ENCODE assay signal across 9 cellular contexts in the genomic region with DNA sequence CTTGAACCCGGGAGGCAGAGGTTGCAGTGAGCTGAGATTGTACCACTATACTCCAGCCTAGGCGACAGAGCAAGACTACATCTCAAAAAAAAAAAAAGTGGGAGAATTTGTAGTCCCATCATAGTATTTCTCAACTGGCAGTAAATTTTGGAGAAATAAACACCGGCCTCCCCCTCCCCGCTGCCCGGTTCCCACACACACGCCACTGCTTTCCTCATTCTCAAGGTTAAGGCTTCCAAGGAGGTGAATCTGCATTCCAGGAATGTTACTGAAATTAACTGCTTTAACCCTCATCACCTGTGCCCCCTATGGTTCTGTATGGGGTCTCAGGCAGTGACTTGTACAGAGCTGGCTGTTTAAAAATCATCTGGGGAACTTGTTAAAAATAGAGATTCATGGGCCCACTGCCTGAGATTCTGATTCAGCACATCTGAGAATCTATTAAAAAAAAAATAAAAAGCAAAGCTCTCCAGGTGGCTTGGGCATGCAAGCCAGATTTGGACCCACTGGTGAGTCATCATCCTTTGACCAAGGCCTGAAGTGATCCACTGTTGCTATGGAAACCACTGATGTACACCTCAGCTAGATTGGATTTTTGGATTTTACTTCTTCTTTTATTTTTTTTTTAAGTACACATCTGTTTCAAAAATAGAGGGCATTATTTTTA. TPM values are rescaled to one million over a fixed set of nuclear protein-coding genes. Genes with fewer than 3 reads are reported as not detected.
DNase-seq lines count a peak whose midpoint lies in the region; ATAC-seq and TF ChIP-seq lines count a peak whose summit lies in the region.
"Had no signal": no experiment of that assay in that cellular context is flagged by ENCODE, and none has a peak within 500 bp of the region (broad histone marks: within the 10 kb centered on the region; RNA-seq: fewer than 3 reads in every experiment).

No MANE protein-coding gene starts in this region.

- TF ChIP-seq CTCF in GM23338 (conservative IDR thresholded peaks at IDR 0.05; ENCODE audit: low read depth in 2 of 2) (no peak), epithelial cell of esophagus (IDR thresholded peaks at IDR 0.05; ENCODE audit: insufficient read depth, low read depth, low read length, missing control alignments) (no peak), uterus (IDR thresholded peaks at IDR 0.05) (no peak), neural progenitor cell (IDR thresholded peaks at IDR 0.05) (no peak)

- H3K9ac ChIP-seq in neural progenitor cell = no peak overlapping the region

- H3K9me2 ChIP-seq in GM23338 (ENCODE audit: insufficient read depth) = peaks cover 9% of the 10 kb centered on the region; the same call in 1 of the 2 replicates

- H3K36me3 ChIP-seq in GM23338 (ENCODE audit: insufficient read depth) = no peaks in the 10 kb centered on the region
- H3K36me3 ChIP-seq in uterus = no peaks in the 10 kb centered on the region
- H3K36me3 ChIP-seq in neural progenitor cell = no peaks in the 10 kb centered on the region
- H3K36me3 ChIP-seq: cardiac muscle cell had no signal

- no peaks in the 10 kb centered on the region for H3F3A ChIP-seq in GM23338 (replicated peaks; ENCODE audit: low read depth)
- no peaks in the 10 kb centered on the region for H3F3A ChIP-seq in neural progenitor cell (ENCODE audit: low read depth)

- H3K36me3 Mint-ChIP-seq in GM23338 (ENCODE audit: low read depth) (no peaks in the 10 kb centered on the region; the same call in 2 of the 3 replicates), neural progenitor cell (peaks cover 2% of the 10 kb centered on the region)

- no peaks in the 10 kb centered on the region for H3K79me2 ChIP-seq in GM23338 (replicated peaks; ENCODE audit: insufficient read depth)
- no peaks in the 10 kb centered on the region for H3K79me2 ChIP-seq in neural progenitor cell (ENCODE audit: low read depth)

- no peak overlapping the region for H3K4me3 Mint-ChIP-seq in GM23338
- no peak overlapping the region for H3K4me3 Mint-ChIP-seq in neural progenitor cell

- intact Hi-C loops in uterus (cut with DNase I; ENCODE audit: low total_unique reads) = no loop called here

- TF ChIP-seq POLR2A in uterus (IDR thresholded peaks at IDR 0.05) = no peak

- no peaks in the 10 kb centered on the region for H3K9me3 ChIP-seq in uterus
- no peaks in the 10 kb centered on the region for H3K9me3 ChIP-seq in neural progenitor cell (ENCODE audit: low read depth)

- no peak overlapping the region for H3K4me3 ChIP-seq in GM23338
- no peak overlapping the region for H3K4me3 ChIP-seq in epithelial cell of esophagus (ENCODE audit: low read length)
- H3K4me3 ChIP-seq in uterus = no peak overlapping the region
- H3K4me3 ChIP-seq in neural progenitor cell = no peak overlapping the region
- H3K4me3 ChIP-seq: cardiac muscle cell had no signal

- H3K9me3 Mint-ChIP-seq in GM23338 = peaks cover 2% of the 10 kb centered on the region; the same call in 2 of the 3 replicates
- no peaks in the 10 kb centered on the region for H3K9me3 Mint-ChIP-seq in neural progenitor cell

- H2AFZ ChIP-seq in GM23338 (no peak overlapping the region), neural progenitor cell (replicated peaks) (no peak overlapping the region)

- H3K27ac Mint-ChIP-seq in GM23338 = 0 out of 2 replicates have a peak overlapping the region, but pooled peaks have one; percentile 21
- no peak overlapping the region for H3K27ac Mint-ChIP-seq in neural progenitor cell

- DNase-seq in DMS153 (lab: John Stamatoyannopoulos, UW) = peak; percentile 50
- peak; percentile 38 for DNase-seq in GM23338 (ENCODE audit: low spot score)
- peak; percentile 50 for DNase-seq in NCI-H2227 treated with DMSO at 0.1 percent for 48 hours (lab: John Stamatoyannopoulos, UW)
- DNase-seq in epithelial cell of esophagus (ENCODE audit: low read depth) = peak; percentile 39
- peak; percentile 66 to 84 for DNase-seq in uterus
- DNase-seq in mucosa of gallbladder (ENCODE audit: low spot score) = no peak
- no peak for DNase-seq in cortex of kidney (lab: John Stamatoyannopoulos, UW)
- DNase-seq in neural progenitor cell (ENCODE audit: low spot score) = no peak

- peak; percentile 36; the same call in 2 of the 3 replicates for ATAC-seq in GM23338

- no peaks in the 10 kb centered on the region for H3K27me3 ChIP-seq in GM23338 (ENCODE audit: insufficient read depth)
- no peaks in the 10 kb centered on the region for H3K27me3 ChIP-seq in uterus
- H3K27me3 ChIP-seq in neural progenitor cell = no peaks in the 10 kb centered on the region
- H3K27me3 ChIP-seq: cardiac muscle cell had no signal

- no peak overlapping the region for H3K4me2 ChIP-seq in GM23338
- no peak overlapping the region for H3K4me2 ChIP-seq in neural progenitor cell

- H3K4me1 ChIP-seq in GM23338 (ENCODE audit: insufficient read depth) (peaks cover 9% of the 10 kb centered on the region; the same call in 1 of the 2 replicates), uterus (peaks cover 0 to 12% of the 10 kb centered on the region in 2 donors), neural progenitor cell (no peaks in the 10 kb centered on the region)

- peaks cover 7% of the 10 kb centered on the region for H3K27me3 Mint-ChIP-seq in GM23338 (ENCODE audit: insufficient read depth, low read depth, poor library complexity)
- peaks cover 10% of the 10 kb centered on the region for H3K27me3 Mint-ChIP-seq in neural progenitor cell (ENCODE audit: insufficient read depth, low read depth)

- H3K4me1 Mint-ChIP-seq in GM23338 = peaks cover 22% of the 10 kb centered on the region
- H3K4me1 Mint-ChIP-seq in neural progenitor cell = peaks cover 18% of the 10 kb centered on the region

- H4K20me1 ChIP-seq in GM23338 (replicated peaks; ENCODE audit: insufficient read depth) = no peaks in the 10 kb centered on the region
- no peaks in the 10 kb centered on the region for H4K20me1 ChIP-seq in neural progenitor cell (ENCODE audit: low read depth)

- no peak overlapping the region for H3K27ac ChIP-seq in GM23338 (ENCODE audit: low read depth)
- H3K27ac ChIP-seq in uterus = peak overlapping the region; percentile 84 to 86
- H3K27ac ChIP-seq in neural progenitor cell = no peak overlapping the region
- H3K27ac ChIP-seq: cardiac muscle cell had no signal

TF ChIP-seq in GM23338, 12 proteins besides CTCF, POLR2A, EP300 and RAD21 (continues in another document):
- TF ChIP-seq ETS1 (IDR thresholded peaks at IDR 0.05) (no peak), CREB1 (CRISPR knock-in tag; IDR thresholded peaks at IDR 0.05; ENCODE audit: low read depth) (no peak), ZNF331 (CRISPR knock-in tag; IDR thresholded peaks at IDR 0.05; ENCODE audit: low read depth) (no peak)

RNA-seq across cellular contexts. Expression of gene MRPL35, which starts 50.1 kb away (rescaled TPM):
- 33.5 and 43.8 TPM in 2 replicates for total RNA-seq in GM23338 (2014; rRNA removed; shearing (Covaris generic))
- 57.2 and 62.0 TPM in 2 replicates for polyA plus RNA-seq in GM23338 (2016; fragmentation: Nextera tagmentation; extraction: Ambion mirVana)
- total RNA-seq in uterus (10 to 100 TPM; 22.6 to 71.2 (median 31.5) TPM), mucosa of gallbladder (39.5 TPM), neural progenitor cell (ENCODE audit: low replicate concordance) (24.8 and 38.1 TPM in 2 replicates)

RNA-seq across cellular contexts. Expression of gene IMMT, which starts 54.0 kb away (rescaled TPM):
- total RNA-seq in GM23338 (2014; rRNA removed; shearing (Covaris generic)) = 83.1 and 96.7 TPM in 2 replicates
- polyA plus RNA-seq in GM23338 (2016; fragmentation: Nextera tagmentation; extraction: Ambion mirVana) = 65.3 and 71.0 TPM in 2 replicates
- total RNA-seq in uterus (10 to 100 TPM in 3 of 4 donors, 1 to 10 TPM in 1; 9.7 to 63.0 (median 36.2) TPM), mucosa of gallbladder (74.7 TPM), neural progenitor cell (ENCODE audit: low replicate concordance) (71.3 and 93.3 TPM in 2 replicates)

Comparison
In these comparisons a context has a peak if more than half of its experiments do, and no peak if none do; other contexts are left out.
1. DNase-seq: peak in DMS153 (single experiment), GM23338 (single experiment), NCI-H2227 treated with DMSO at 0.1 percent for 48 hours (single experiment), epithelial cell of esophagus (single experiment) and uterus (2 of 2); none in mucosa of gallbladder (single experiment), cortex of kidney (single experiment) and neural progenitor cell (single experiment).
2. H3K27ac ChIP-seq: peak in uterus (2 of 2); none in GM23338 (single experiment) and neural progenitor cell (single experiment).